28 cellular contexts compared by ENCODE assay signal in genomic region chr20:33954504-33954903, GRCh38.
"Had no signal": no experiment of that assay in that cellular context is flagged by ENCODE, and none has a peak within 500 bp of the region (broad histone marks: within the 10 kb centered on the region; RNA-seq: fewer than 3 reads in every experiment).

No MANE protein-coding gene starts in this region.

- DNase-seq: colonic mucosa; cortex of kidney; dermis blood vessel endothelial cell; dorsolateral prefrontal cortex; effector CD4-positive, alpha-beta T cell; effector CD8-positive, alpha-beta T cell; effector memory CD4-positive, alpha-beta T cell; effector memory CD8-positive, alpha-beta T cell; endodermal cell; erythroblast; esophagus squamous epithelium; foreskin fibroblast; foreskin keratinocyte; foreskin melanocyte; gastrocnemius medialis; glutamatergic neuron; head of caudate nucleus; heart left ventricle; heart right ventricle had no signal

- FAIRE-seq: colon, endometrium, endothelial cell of umbilical vein, frontal cortex had no signal

- H3K36me3 ChIP-seq: colonic mucosa, esophagus muscularis mucosa, esophagus squamous epithelium, gastrocnemius medialis, gastroesophageal sphincter, heart left ventricle, heart right ventricle had no signal

- H3K9me3 ChIP-seq: colonic mucosa, esophagus muscularis mucosa, esophagus squamous epithelium, gastrocnemius medialis, gastroesophageal sphincter had no signal

- H3K27ac ChIP-seq: colonic mucosa, coronary artery, dorsolateral prefrontal cortex, epithelial cell of prostate, esophagus muscularis mucosa, esophagus squamous epithelium, foreskin keratinocyte, gastrocnemius medialis, gastroesophageal sphincter, heart left ventricle, heart right ventricle had no signal

- H3K4me1 ChIP-seq: colonic mucosa, esophagus muscularis mucosa, esophagus squamous epithelium, foreskin keratinocyte, gastrocnemius medialis, gastroesophageal sphincter, heart left ventricle, heart right ventricle had no signal

- H3K27me3 ChIP-seq: colonic mucosa, dorsolateral prefrontal cortex, esophagus muscularis mucosa, esophagus squamous epithelium, gastrocnemius medialis, gastroesophageal sphincter, heart left ventricle, heart right ventricle had no signal

- ATAC-seq: effector memory CD8-positive, alpha-beta T cell; esophagus mucosa; foreskin keratinocyte; gastrocnemius medialis; gastroesophageal sphincter; heart left ventricle; heart right ventricle had no signal

- H3K4me3 ChIP-seq: colonic mucosa, coronary artery, dorsolateral prefrontal cortex, esophagus muscularis mucosa, esophagus squamous epithelium, gastrocnemius medialis, gastroesophageal sphincter, heart left ventricle, heart right ventricle had no signal
